In genomic region chr17:64059756-64060155, GRCh38 we compare ENCODE assay signal across 1 cellular context.
TF ChIP-seq lines count a peak whose summit lies in the region.

No MANE protein-coding gene starts in this region.

TF ChIP-seq in H1, 55 proteins besides CTCF, POLR2A, EP300 and RAD21:
- no peak for TF ChIP-seq EGR1 (IDR thresholded peaks at IDR 0.05; ENCODE audit: borderline replicate concordance, low read depth, low read length)
- TF ChIP-seq CREB1 (IDR thresholded peaks at IDR 0.05) = no peak
